2 cellular contexts compared by ENCODE assay signal in the genomic region with DNA sequence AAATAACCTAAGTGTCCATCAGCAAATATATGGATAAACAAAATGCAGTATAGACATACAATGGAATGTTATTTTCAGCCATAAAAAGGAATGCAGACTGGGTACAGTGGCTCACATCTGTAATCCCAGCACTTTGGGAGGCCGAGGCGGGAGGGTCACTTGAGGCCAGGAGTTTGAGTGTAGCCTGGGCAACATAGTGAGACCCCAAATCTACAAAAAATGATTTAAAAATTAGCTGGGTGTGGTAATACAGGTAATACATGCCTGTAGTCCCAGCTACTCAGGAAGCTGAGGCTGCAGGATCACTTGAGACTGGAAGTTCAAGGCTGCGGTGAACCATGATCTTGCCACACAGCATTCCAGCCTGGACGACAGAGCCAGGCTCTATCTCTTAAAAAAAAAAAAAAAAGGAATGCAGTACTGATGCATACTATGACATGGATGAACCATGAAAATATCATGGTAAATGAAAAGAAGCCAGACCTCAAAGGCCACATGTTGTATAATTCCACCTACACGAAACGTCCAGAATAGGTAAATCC.
TF ChIP-seq lines count a peak whose summit lies in the region.

No MANE protein-coding gene starts in this region.

TF ChIP-seq in HepG2, 621 proteins besides CTCF, POLR2A, EP300 and RAD21:
- TF ChIP-seq ZNF841 (CRISPR knock-in tag; IDR thresholded peaks at IDR 0.05; ENCODE audit: borderline replicate concordance) (no peak), TEAD3 (CRISPR knock-in tag; optimal IDR thresholded peaks at IDR 0.05; ENCODE audit: borderline replicate concordance) (peak; percentile 46), ZNF121 (CRISPR knock-in tag; IDR thresholded peaks at IDR 0.05) (peak; percentile 94)

TF ChIP-seq in K562, 482 proteins besides CTCF, POLR2A, EP300 and RAD21:
- TF ChIP-seq ZNF121 (CRISPR knock-in tag; conservative IDR thresholded peaks at IDR 0.05) (peak; percentile 79), NEUROD1 (IDR thresholded peaks at IDR 0.05; ENCODE audit: borderline replicate concordance, low read depth, low read length, partially characterized antibody) (no peak)
- TF ChIP-seq, protein P1, sequence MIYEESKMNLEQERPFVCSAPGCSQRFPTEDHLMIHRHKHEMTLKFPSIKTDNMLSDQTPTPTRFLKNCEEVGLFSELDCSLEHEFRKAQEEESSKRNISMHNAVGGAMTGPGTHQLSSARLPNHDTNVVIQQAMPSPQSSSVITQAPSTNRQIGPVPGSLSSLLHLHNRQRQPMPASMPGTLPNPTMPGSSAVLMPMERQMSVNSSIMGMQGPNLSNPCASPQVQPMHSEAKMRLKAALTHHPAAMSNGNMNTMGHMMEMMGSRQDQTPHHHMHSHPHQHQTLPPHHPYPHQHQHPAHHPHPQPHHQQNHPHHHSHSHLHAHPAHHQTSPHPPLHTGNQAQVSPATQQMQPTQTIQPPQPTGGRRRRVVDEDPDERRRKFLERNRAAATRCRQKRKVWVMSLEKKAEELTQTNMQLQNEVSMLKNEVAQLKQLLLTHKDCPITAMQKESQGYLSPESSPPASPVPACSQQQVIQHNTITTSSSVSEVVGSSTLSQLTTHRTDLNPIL (CRISPR knock-in tag; IDR thresholded peaks at IDR 0.05), result no peak
